ENCODE assay signal across 12 cellular contexts in the genomic region with DNA sequence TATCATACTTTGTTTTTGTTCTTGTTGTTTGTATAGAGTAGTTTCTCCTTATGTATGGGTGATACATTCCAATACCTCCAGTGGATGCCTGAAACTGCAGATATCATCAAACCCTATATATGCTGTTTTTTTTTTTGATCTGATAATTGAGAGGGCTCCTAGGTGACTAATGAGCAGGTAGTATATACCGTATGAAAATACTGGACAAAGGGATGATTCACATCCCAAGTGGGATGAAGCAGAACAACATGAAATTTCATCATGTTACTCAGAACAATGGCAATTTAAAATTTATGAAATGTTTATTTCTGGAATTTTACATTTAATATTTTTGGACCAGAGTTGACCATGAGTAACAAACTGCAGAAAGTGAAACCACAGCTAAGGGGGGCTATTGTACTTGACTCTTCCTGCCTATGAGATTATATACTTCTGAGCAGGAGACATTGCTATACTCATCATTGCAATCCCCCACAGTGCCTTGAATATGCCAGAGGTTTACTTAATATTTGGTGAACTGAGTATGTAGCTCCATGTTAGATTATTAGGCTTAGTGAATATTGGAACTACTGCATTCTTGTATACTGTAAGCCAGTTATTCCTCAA.
DNase-seq lines count a peak whose midpoint lies in the region; ATAC-seq and TF ChIP-seq lines count a peak whose summit lies in the region.
"Had no signal": no experiment of that assay in that cellular context is flagged by ENCODE, and none has a peak within 500 bp of the region (broad histone marks: within the 10 kb centered on the region; RNA-seq: fewer than 3 reads in every experiment).

No MANE protein-coding gene starts in this region.

- DNase-seq in GM23248 = peak; percentile 10
- DNase-seq in IMR-90 = peak; percentile 15
- no peak for DNase-seq in chondrocyte (ENCODE audit: low spot score)
- peak; percentile 56 for DNase-seq in fibroblast of pulmonary artery (ENCODE audit: low read depth)
- no peak for DNase-seq in T-helper 2 cell treated with Interferon-gamma antibody and Interleukin-4, amounts not matched to agents 5 μg/mL and 100 μg/mL, for 36 hours (ENCODE audit: low spot score)
- no peak for DNase-seq in NCI-H69 (lab: John Stamatoyannopoulos, UW)
- DNase-seq: ACHN; CD4-positive, CD25-positive, alpha-beta regulatory T cell; DMS53; H7 had no signal

- no peaks in the 10 kb centered on the region for H3F3A ChIP-seq in GM23248 (ENCODE audit: insufficient read depth)

- TF ChIP-seq CTCF in IMR-90 (conservative IDR thresholded peaks at IDR 0.05; ENCODE audit: low read depth, low read length) = no peak
- peak; percentile 30 for TF ChIP-seq CTCF in chondrocyte (IDR thresholded peaks at IDR 0.05)
- peak; percentile 28 for TF ChIP-seq CTCF in fibroblast of pulmonary artery (IDR thresholded peaks at IDR 0.05; ENCODE audit: low read length, missing control alignments)

- no peak overlapping the region for H3K23ac ChIP-seq in IMR-90 (ENCODE audit: low read depth, low read length)

- H3K9me2 ChIP-seq in GM23248 (ENCODE audit: insufficient read depth) = no peaks in the 10 kb centered on the region

- intact Hi-C loops in IMR-90 (cut with micrococcal nuclease) = no loop called here

- H3K27ac Mint-ChIP-seq in chondrocyte (ENCODE audit: unreplicated experiment) = no peak overlapping the region
- no peak overlapping the region for H3K27ac Mint-ChIP-seq in T-helper 2 cell treated with Interferon-gamma antibody and Interleukin-4, amounts not matched to agents 5 μg/mL and 100 μg/mL, for 36 hours
- H3K27ac Mint-ChIP-seq: CD4-positive, CD25-positive, alpha-beta regulatory T cell had no signal

- no peak overlapping the region for H2AK5ac ChIP-seq in IMR-90 (ENCODE audit: low read depth, low read length)

- ATAC-seq in IMR-90 (ENCODE audit: low read depth) (no peak), GM18519 (IDR thresholded peaks at IDR 0.05; ENCODE audit: low FRiP score, unreplicated experiment) (no peak)

- H4K91ac ChIP-seq in IMR-90 (ENCODE audit: insufficient read depth, low read depth, low read length) = no peak overlapping the region

- no peak overlapping the region for H2BK15ac ChIP-seq in IMR-90 (ENCODE audit: low read depth, low read length)

- H4K8ac ChIP-seq in IMR-90 (ENCODE audit: low read depth in 2 of 2, low read length in 2 of 2) = no peak overlapping the region

- H3K9ac ChIP-seq in GM23248 = no peak overlapping the region
- no peak overlapping the region for H3K9ac ChIP-seq in IMR-90 (ENCODE audit: low read depth, low read length)
- H3K9ac ChIP-seq: BLaER1 treated with 17β-estradiol and CSF1 and Interleukin-3, amounts not matched to agents 10 nM and 100 nM had no signal

- H3K27ac ChIP-seq in GM23248 (no peak overlapping the region), IMR-90 (ENCODE audit: insufficient read depth, low read length) (no peak overlapping the region)
- H3K27ac ChIP-seq: BLaER1 treated with 17β-estradiol and CSF1 and Interleukin-3, amounts not matched to agents 10 nM and 100 nM had no signal

- H3K4me1 ChIP-seq in GM23248 (ENCODE audit: insufficient read depth) = peaks cover 5% of the 10 kb centered on the region; the same call in 1 of the 2 replicates
- H3K4me1 ChIP-seq in IMR-90 (ENCODE audit: control insufficient read depth, insufficient read depth, low read length) = no peaks in the 10 kb centered on the region
- H3K4me1 ChIP-seq: BLaER1 treated with 17β-estradiol and CSF1 and Interleukin-3, amounts not matched to agents 10 nM and 100 nM had no signal

- H2AK9ac ChIP-seq in IMR-90 (replicated peaks; ENCODE audit: low read depth, low read length, poor library complexity) = no peak overlapping the region

- CTCF ChIA-PET in IMR-90 (lab: Yijun Ruan, JAX) = no interaction called here

- no peak overlapping the region for H3K14ac ChIP-seq in IMR-90 (replicated peaks; ENCODE audit: low read depth, low read length)

- H3K27me3 ChIP-seq in GM23248 (replicated peaks; ENCODE audit: insufficient read depth) (no peaks in the 10 kb centered on the region), IMR-90 (ENCODE audit: control insufficient read depth, insufficient read depth, low read length) (no peaks in the 10 kb centered on the region)
- H3K27me3 ChIP-seq: BLaER1 treated with 17β-estradiol and CSF1 and Interleukin-3, amounts not matched to agents 10 nM and 100 nM had no signal

- no peaks in the 10 kb centered on the region for H3K79me2 ChIP-seq in GM23248 (ENCODE audit: insufficient read depth)

- H3K9me3 ChIP-seq in GM23248 (ENCODE audit: low read depth) = no peaks in the 10 kb centered on the region
- H3K9me3 ChIP-seq in IMR-90 (ENCODE audit: control insufficient read depth, insufficient read depth, low read length) = peaks cover 7% of the 10 kb centered on the region

- H3K4me3 ChIP-seq in GM23248 = no peak overlapping the region
- H3K4me3 ChIP-seq in IMR-90 (ENCODE audit: insufficient read depth, low read depth, low read length) = no peak overlapping the region
- H3K4me3 ChIP-seq in fibroblast of pulmonary artery (replicated peaks; ENCODE audit: low read depth, low read length) = no peak overlapping the region
- H3K4me3 ChIP-seq: BLaER1 treated with 17β-estradiol and CSF1 and Interleukin-3, amounts not matched to agents 10 nM and 100 nM had no signal

- 22 to 50% methylated on average over 1 of the region's 1 CpG for WGBS in GM23248 (ENCODE audit: low coverage in 1 of 2, low lambda C conversion rate in 2 of 2, missing lambda C conversion rate in 2 of 2), 2 experiments
- no CpG with 5 or more reads among the region's 1 CpG for WGBS in IMR-90 (ENCODE audit: extremely low coverage in 2 of 2, insufficient read length in 1 of 2), 2 experiments

- H3K4me2 ChIP-seq in GM23248 (ENCODE audit: unreplicated experiment) = no peak overlapping the region
- H3K4me2 ChIP-seq in IMR-90 (ENCODE audit: low read depth, low read length) = no peak overlapping the region
- H3K4me2 ChIP-seq: BLaER1 treated with 17β-estradiol and CSF1 and Interleukin-3, amounts not matched to agents 10 nM and 100 nM had no signal

- H2BK120ac ChIP-seq in IMR-90 (ENCODE audit: low read depth, low read length) = no peak overlapping the region

- no peaks in the 10 kb centered on the region for H3K9me1 ChIP-seq in IMR-90 (ENCODE audit: insufficient read depth, low read length)

- no peak overlapping the region for H2BK20ac ChIP-seq in IMR-90 (ENCODE audit: low read depth, low read length)

- no peak overlapping the region for H3K18ac ChIP-seq in IMR-90 (ENCODE audit: low read depth, low read length)

- no peaks in the 10 kb centered on the region for H3K79me1 ChIP-seq in IMR-90 (ENCODE audit: low read depth in 1 of 2, low read length in 2 of 2)

- POLR2A ChIA-PET in IMR-90 (lab: Charles Lee; ENCODE audit: unreplicated experiment) = no interaction called here

- peaks cover 29% of the 10 kb centered on the region for H3K9me3 Mint-ChIP-seq in chondrocyte (ENCODE audit: low read depth)
- H3K9me3 Mint-ChIP-seq in T-helper 2 cell treated with Interferon-gamma antibody and Interleukin-4, amounts not matched to agents 5 μg/mL and 100 μg/mL, for 36 hours = peaks cover 38% of the 10 kb centered on the region

- H4K20me1 ChIP-seq in GM23248 (ENCODE audit: insufficient read depth) = no peaks in the 10 kb centered on the region
- H4K20me1 ChIP-seq in IMR-90 (ENCODE audit: insufficient read depth, low read length) = no peaks in the 10 kb centered on the region
- H4K20me1 ChIP-seq: BLaER1 treated with 17β-estradiol and CSF1 and Interleukin-3, amounts not matched to agents 10 nM and 100 nM had no signal

- peaks cover 10% of the 10 kb centered on the region for H3K36me3 Mint-ChIP-seq in chondrocyte (ENCODE audit: low read depth)
- no peaks in the 10 kb centered on the region for H3K36me3 Mint-ChIP-seq in T-helper 2 cell treated with Interferon-gamma antibody and Interleukin-4, amounts not matched to agents 5 μg/mL and 100 μg/mL, for 36 hours (ENCODE audit: low read depth)
- H3K36me3 Mint-ChIP-seq: CD4-positive, CD25-positive, alpha-beta regulatory T cell had no signal

- H3K4me3 Mint-ChIP-seq in chondrocyte (ENCODE audit: unreplicated experiment) = no peak overlapping the region
- no peak overlapping the region for H3K4me3 Mint-ChIP-seq in T-helper 2 cell treated with Interferon-gamma antibody and Interleukin-4, amounts not matched to agents 5 μg/mL and 100 μg/mL, for 36 hours
- H3K4me3 Mint-ChIP-seq: CD4-positive, CD25-positive, alpha-beta regulatory T cell had no signal

- H3K36me3 ChIP-seq in GM23248 (ENCODE audit: low read depth) (no peaks in the 10 kb centered on the region), IMR-90 (ENCODE audit: control insufficient read depth, insufficient read depth, low read length) (no peaks in the 10 kb centered on the region)
- H3K36me3 ChIP-seq: BLaER1 treated with 17β-estradiol and CSF1 and Interleukin-3, amounts not matched to agents 10 nM and 100 nM had no signal

- no peaks in the 10 kb centered on the region for H3K4me1 Mint-ChIP-seq in chondrocyte (ENCODE audit: low read depth)
- H3K4me1 Mint-ChIP-seq in T-helper 2 cell treated with Interferon-gamma antibody and Interleukin-4, amounts not matched to agents 5 μg/mL and 100 μg/mL, for 36 hours (ENCODE audit: low read depth) = no peaks in the 10 kb centered on the region
- H3K4me1 Mint-ChIP-seq: CD4-positive, CD25-positive, alpha-beta regulatory T cell had no signal

- no peak overlapping the region for H3K56ac ChIP-seq in IMR-90 (ENCODE audit: extremely low read depth, insufficient read depth, low read length)

- H2BK5ac ChIP-seq in IMR-90 (ENCODE audit: low read depth, low read length, poor library complexity, severe bottlenecking) = no peak overlapping the region

- no TSS peak for BruUV-seq in IMR-90 (replicated peaks; lab: Mats Ljungman, UMichigan)

- no peak for TF ChIP-seq RAD21 in IMR-90 (IDR thresholded peaks at IDR 0.05; ENCODE audit: low read length)

- in situ Hi-C loops in GM23248 (cut with MboI) (no loop called here), IMR-90 (cut with MboI; ENCODE audit: low sequenced_read_pairs) (no loop called here)

- dilution Hi-C loops in IMR-90 (cut with HindIII; ENCODE audit: low sequenced_read_pairs, unreplicated experiment) = no loop called here

- H4K5ac ChIP-seq in IMR-90 (ENCODE audit: low read depth, low read length) = no peak overlapping the region

- H3K27me3 Mint-ChIP-seq in chondrocyte (ENCODE audit: low read depth) = peaks cover 2% of the 10 kb centered on the region
- H3K27me3 Mint-ChIP-seq in T-helper 2 cell treated with Interferon-gamma antibody and Interleukin-4, amounts not matched to agents 5 μg/mL and 100 μg/mL, for 36 hours (ENCODE audit: low read depth) = no peaks in the 10 kb centered on the region
- H3K27me3 Mint-ChIP-seq: CD4-positive, CD25-positive, alpha-beta regulatory T cell had no signal

- H2AFZ ChIP-seq in GM23248 = no peak overlapping the region
- H2AFZ ChIP-seq in IMR-90 (replicated peaks; ENCODE audit: low read length, poor library complexity) = no peak overlapping the region

- no peak for TF ChIP-seq POLR2A in IMR-90 (IDR thresholded peaks at IDR 0.05; ENCODE audit: low read depth, low read length)

- H3K4ac ChIP-seq in IMR-90 (ENCODE audit: low read depth, low read length) = no peak overlapping the region

TF ChIP-seq in IMR-90, 13 proteins besides CTCF, POLR2A, EP300 and RAD21:
- TF ChIP-seq CHD1 (IDR thresholded peaks at IDR 0.05; ENCODE audit: low read depth, low read length) (no peak), NFE2L2 (IDR thresholded peaks at IDR 0.05; ENCODE audit: low read depth, low read length) (no peak)

Comparison
In these comparisons a context has a peak if more than half of its experiments do, and no peak if none do; other contexts are left out.
1. DNase-seq: peak in GM23248 (single experiment), IMR-90 (single experiment) and fibroblast of pulmonary artery (single experiment); none in chondrocyte (single experiment), T-helper 2 cell treated with Interferon-gamma antibody and Interleukin-4, amounts not matched to agents 5 μg/mL and 100 μg/mL, for 36 hours (single experiment) and NCI-H69 (single experiment).